In genomic region chr4:123423819-123424218, GRCh38 we compare ENCODE assay signal across 16 cellular contexts.
"Had no signal": no experiment of that assay in that cellular context is flagged by ENCODE, and none has a peak within 500 bp of the region (broad histone marks: within the 10 kb centered on the region; RNA-seq: fewer than 3 reads in every experiment).

No MANE protein-coding gene starts in this region.

- H3K4me3 Mint-ChIP-seq: dendritic cell treated with granulocyte-macrophage colony-stimulating factor and Interleukin-4, amounts not matched to agents 40 ng/mL and 50 ng/mL, for 4 days; nephron had no signal

- H3K9me3 ChIP-seq: prostate gland, stomach, testis, upper lobe of left lung had no signal

- H3K27ac Mint-ChIP-seq: dendritic cell treated with granulocyte-macrophage colony-stimulating factor and Interleukin-4, amounts not matched to agents 40 ng/mL and 50 ng/mL, for 4 days; effector memory CD8-positive, alpha-beta T cell; nephron had no signal

- H3K4me3 ChIP-seq: left ventricle myocardium inferior, prostate gland, SK-N-MC, skin epidermis, stomach, testis, upper lobe of left lung had no signal

- H3K4me1 ChIP-seq: foreskin keratinocyte, prostate gland, testis had no signal

- H3K27me3 Mint-ChIP-seq: dendritic cell treated with granulocyte-macrophage colony-stimulating factor and Interleukin-4, amounts not matched to agents 40 ng/mL and 50 ng/mL, for 4 days had no signal

- H3K36me3 ChIP-seq: left ventricle myocardium inferior, prostate gland, stomach, upper lobe of left lung had no signal

- H3K9me3 Mint-ChIP-seq: effector memory CD8-positive, alpha-beta T cell had no signal

- H3K27me3 ChIP-seq: foreskin keratinocyte, stomach, testis, upper lobe of left lung had no signal

- H3K27ac ChIP-seq: foreskin keratinocyte, left ventricle myocardium inferior, prostate gland, SK-N-MC, skin epidermis, testis, upper lobe of left lung had no signal

- DNase-seq: effector memory CD8-positive, alpha-beta T cell; foreskin keratinocyte; glutamatergic neuron; left ventricle myocardium inferior; occipital lobe; right cardiac atrium; stimulated activated CD4-positive, alpha-beta T cell treated with anti-CD3 and anti-CD28 coated beads, Interleukin-4, amount 100 ng/mL, for 24 hours; stomach; T1000; testis; upper lobe of left lung had no signal
